Comparison of ENCODE assay signal across 12 cellular contexts in genomic region chr1:29682918-29683314, GRCh38.
A peak's percentile ranks its signal among the peaks of the same experiment; 100 is the strongest.
DNase-seq lines count a peak whose midpoint lies in the region; ATAC-seq and TF ChIP-seq lines count a peak whose summit lies in the region.
"Had no signal": no experiment of that assay in that cellular context is flagged by ENCODE, and none has a peak within 500 bp of the region (broad histone marks: within the 10 kb centered on the region; RNA-seq: fewer than 3 reads in every experiment).

No MANE protein-coding gene starts in this region.

- peaks cover 6% of the 10 kb centered on the region for H3K9me3 Mint-ChIP-seq in endodermal cell

- H4K20me1 ChIP-seq in mammary epithelial cell (ENCODE audit: insufficient read depth, low read length): no peaks in the 10 kb centered on the region

- no peaks in the 10 kb centered on the region for H3K79me2 ChIP-seq in mammary epithelial cell (ENCODE audit: insufficient read depth, low read length)

- H3K27me3 Mint-ChIP-seq in endodermal cell (ENCODE audit: insufficient read depth): peaks cover 2% of the 10 kb centered on the region

- no peak for ATAC-seq in gastrocnemius medialis
- ATAC-seq: lower lobe of right lung had no signal

- WGBS in mammary epithelial cell (ENCODE audit: low coverage, missing lambda C conversion rate): 43% methylated on average over 3 of the region's 3 CpGs
- WGBS in endodermal cell (ENCODE audit: insufficient coverage in 1 of 2, insufficient read length in 1 of 2), 2 experiments: 50 to 74% methylated on average over 2 to 3 of the region's 3 CpGs
- 25% methylated on average over 3 of the region's 3 CpGs for WGBS in suprapubic skin

- H3K9ac ChIP-seq in mammary epithelial cell (ENCODE audit: insufficient read depth, low read length) (no peak overlapping the region), endodermal cell (ENCODE audit: extremely low read depth, low read length, poor library complexity, severe bottlenecking) (no peak overlapping the region)

- H3K9me3 ChIP-seq in breast epithelium (no peaks in the 10 kb centered on the region), mammary epithelial cell (replicated peaks; ENCODE audit: insufficient read depth, low read length) (no peaks in the 10 kb centered on the region), endodermal cell (ENCODE audit: control insufficient read depth, low read length) (no peaks in the 10 kb centered on the region), suprapubic skin (no peaks in the 10 kb centered on the region), gastrocnemius medialis (no peaks in the 10 kb centered on the region)
- H3K9me3 ChIP-seq: lower lobe of right lung had no signal

- intact Hi-C loops in breast epithelium (cut with DNase I; ENCODE audit: low total_unique reads) (no loop called here), mammary epithelial cell (cut with micrococcal nuclease) (no loop called here), gastrocnemius medialis (cut with DNase I; ENCODE audit: low total_unique reads) (no loop called here)

- no peak overlapping the region for H3K27ac Mint-ChIP-seq in endodermal cell

- H3K36me3 ChIP-seq in breast epithelium (no peaks in the 10 kb centered on the region), mammary epithelial cell (ENCODE audit: insufficient read depth, low read length) (no peaks in the 10 kb centered on the region), endodermal cell (ENCODE audit: control insufficient read depth, insufficient read depth, low read length) (no peaks in the 10 kb centered on the region), suprapubic skin (no peaks in the 10 kb centered on the region), gastrocnemius medialis (no peaks in the 10 kb centered on the region)
- H3K36me3 ChIP-seq: lower lobe of right lung had no signal

- H3K4me1 ChIP-seq in breast epithelium (no peaks in the 10 kb centered on the region), mammary epithelial cell (ENCODE audit: insufficient read depth, low read length) (peaks cover 20% of the 10 kb centered on the region), endodermal cell (ENCODE audit: control insufficient read depth, insufficient read depth, low read length) (no peaks in the 10 kb centered on the region), suprapubic skin (no peaks in the 10 kb centered on the region), gastrocnemius medialis (no peaks in the 10 kb centered on the region)
- H3K4me1 ChIP-seq: lower lobe of right lung had no signal

- no peak overlapping the region for H3K4me3 ChIP-seq in breast epithelium
- no peak overlapping the region for H3K4me3 ChIP-seq in mammary epithelial cell (replicated peaks in 1 of 3; ENCODE audit: insufficient read depth in 1 of 3, low read depth in 2 of 3, low read length in 3 of 3)
- no peak overlapping the region for H3K4me3 ChIP-seq in endodermal cell (ENCODE audit: low read length)
- H3K4me3 ChIP-seq in suprapubic skin: no peak overlapping the region
- H3K4me3 ChIP-seq in gastrocnemius medialis: no peak overlapping the region
- H3K4me3 ChIP-seq: lower lobe of right lung had no signal

- CTCF ChIA-PET in mammary epithelial cell (lab: Charles Lee; ENCODE audit: low non-redundant PET): no interaction called here

- no peak overlapping the region for H2AFZ ChIP-seq in mammary epithelial cell (ENCODE audit: low read depth, low read length)

- no peak overlapping the region for H3K4me3 Mint-ChIP-seq in endodermal cell

- no TSS peak for BruUV-seq in mammary epithelial cell (replicated peaks; lab: Mats Ljungman, UMichigan)

- H3K36me3 Mint-ChIP-seq in endodermal cell (ENCODE audit: low read depth): no peaks in the 10 kb centered on the region

- peaks cover 10% of the 10 kb centered on the region for H3K4me1 Mint-ChIP-seq in endodermal cell

- peak; percentile 44 to 73 for DNase-seq in breast epithelium (ENCODE audit: low spot score in 2 of 2)
- DNase-seq in mammary epithelial cell: no peak
- peak; percentile 88 for DNase-seq in NCI-H526 (lab: John Stamatoyannopoulos, UW)
- DNase-seq in endodermal cell: peak; percentile 46
- DNase-seq in suprapubic skin (ENCODE audit: low spot score in 2 of 2): peak; percentile 25 to 45
- no peak for DNase-seq in erythroblast (lab: John Stamatoyannopoulos, UW)
- DNase-seq in gastrocnemius medialis: no peak
- DNase-seq in stimulated activated CD4-positive, alpha-beta T cell treated with anti-CD3 and anti-CD28 coated beads, Interleukin-4, amount 100 ng/mL, for 4 hours: no peak
- DNase-seq: activated CD4-positive, alpha-beta T cell treated with anti-CD3 and anti-CD28 coated beads for 48 hours; activated naive CD4-positive, alpha-beta T cell treated with anti-CD3 and anti-CD28 coated beads, Interleukin-2, amount 50 U/mL, for 16 hours; lower lobe of right lung; NCI-H510A had no signal

- peaks cover 0 to 15% of the 10 kb centered on the region in 2 donors for H3K27me3 ChIP-seq in breast epithelium
- H3K27me3 ChIP-seq in mammary epithelial cell (ENCODE audit: insufficient read depth, low read length): no peaks in the 10 kb centered on the region
- no peaks in the 10 kb centered on the region for H3K27me3 ChIP-seq in endodermal cell (ENCODE audit: control insufficient read depth, insufficient read depth, low read length, poor library complexity, severe bottlenecking)
- peaks cover 40% of the 10 kb centered on the region for H3K27me3 ChIP-seq in suprapubic skin
- H3K27me3 ChIP-seq in gastrocnemius medialis: peaks cover 0 to 5% (median 3%) of the 10 kb centered on the region in 3 donors

- TF ChIP-seq CTCF in breast epithelium (IDR thresholded peaks at IDR 0.05) (no peak), mammary epithelial cell (conservative IDR thresholded peaks at IDR 0.05 in 1 of 2, IDR thresholded peaks at IDR 0.05 in 1 of 2; ENCODE audit: extremely low read depth in 1 of 2, insufficient read depth in 1 of 2, low read depth in 1 of 2, low read length in 2 of 2) (no peak), endodermal cell (conservative IDR thresholded peaks at IDR 0.05) (no peak), suprapubic skin (IDR thresholded peaks at IDR 0.05) (no peak), gastrocnemius medialis (IDR thresholded peaks at IDR 0.05 in 4 of 5, conservative IDR thresholded peaks at IDR 0.05 in 1 of 5) (no peak)

- no peak for TF ChIP-seq POLR2A in breast epithelium (IDR thresholded peaks at IDR 0.05)
- TF ChIP-seq POLR2A in suprapubic skin (IDR thresholded peaks at IDR 0.05): no peak
- no peak for TF ChIP-seq POLR2A in erythroblast (IDR thresholded peaks at IDR 0.05; ENCODE audit: low read length)
- no peak for TF ChIP-seq POLR2A in gastrocnemius medialis (IDR thresholded peaks at IDR 0.05)

- H3K27ac ChIP-seq in breast epithelium (no peak overlapping the region), mammary epithelial cell (ENCODE audit: insufficient read depth, low read depth, low read length) (no peak overlapping the region), endodermal cell (ENCODE audit: low read depth, low read length) (peak overlapping the region; percentile 30), suprapubic skin (no peak overlapping the region), gastrocnemius medialis (no peak overlapping the region)
- H3K27ac ChIP-seq: lower lobe of right lung had no signal

- TF ChIP-seq EP300 in suprapubic skin (IDR thresholded peaks at IDR 0.05): no peak

- no peak overlapping the region for H3K4me2 ChIP-seq in mammary epithelial cell (ENCODE audit: insufficient read depth, low read depth, low read length)

- in situ Hi-C loops in mammary epithelial cell (cut with MboI; ENCODE audit: low sequenced_read_pairs in 2 of 2): no loop called here
- in situ Hi-C loops in gastrocnemius medialis (cut with MboI; ENCODE audit: low sequenced_read_pairs in 4 of 4): no loop called here

- dilution Hi-C loops in mammary epithelial cell (cut with HindIII; ENCODE audit: low sequenced_read_pairs): no loop called here

Comparison
In these comparisons a context has a peak if more than half of its experiments do, and no peak if none do; other contexts are left out.
1. DNase-seq: peak in breast epithelium (2 of 2), NCI-H526 (2 of 2), endodermal cell (single experiment) and suprapubic skin (2 of 2); none in mammary epithelial cell (single experiment), erythroblast (0 of 2), gastrocnemius medialis (0 of 2) and stimulated activated CD4-positive, alpha-beta T cell treated with anti-CD3 and anti-CD28 coated beads, Interleukin-4, amount 100 ng/mL, for 4 hours (0 of 2).